ENCODE assay signal across 25 cellular contexts in genomic region chr3:52175416-52176187, GRCh38. TPM values are rescaled to one million over a fixed set of nuclear protein-coding genes. Genes with fewer than 3 reads are reported as not detected.
DNase-seq lines count a peak whose midpoint lies in the region; ATAC-seq, FAIRE-seq and TF ChIP-seq lines count a peak whose summit lies in the region.
"Had no signal": no experiment of that assay in that cellular context is flagged by ENCODE, and none has a peak within 500 bp of the region (broad histone marks: within the 10 kb centered on the region; RNA-seq: fewer than 3 reads in every experiment).

No MANE protein-coding gene starts in this region.

- H4K5ac ChIP-seq in H1 (ENCODE audit: insufficient read length, low read depth, low read length), result no peak overlapping the region

- H3K4me2 ChIP-seq in PC-3 (ENCODE audit: low read length), result no peak overlapping the region
- no peak overlapping the region for H3K4me2 ChIP-seq in H1 (ENCODE audit: insufficient read depth in 1 of 2, low read depth in 2 of 2, low read length in 2 of 2)
- H3K4me2 ChIP-seq: KMS-11 had no signal

- no peak for TF ChIP-seq RAD21 in H1 (IDR thresholded peaks at IDR 0.05 in 1 of 2, conservative IDR thresholded peaks at IDR 0.05 in 1 of 2; ENCODE audit: low read depth in 2 of 2, low read length in 2 of 2)

- H3K27ac ChIP-seq in PC-3 (ENCODE audit: low read length) (peak overlapping the region; percentile 25; the same call in 1 of the 2 replicates), H1 (ENCODE audit: low read depth, low read length) (no peak overlapping the region), sigmoid colon (no peak overlapping the region)
- H3K27ac ChIP-seq: KMS-11 had no signal

- no peaks in the 10 kb centered on the region for H3K27me3 ChIP-seq in PC-3 (ENCODE audit: low read length)
- no peaks in the 10 kb centered on the region; a peak in 2 of 7 replicates for H3K27me3 ChIP-seq in H1 (replicated peaks in 1 of 4; ENCODE audit: control insufficient read depth in 3 of 4, extremely low read depth in 1 of 4, insufficient read depth in 3 of 4, low read length in 3 of 4)
- H3K27me3 ChIP-seq in sigmoid colon, result no peaks in the 10 kb centered on the region

- peak overlapping the region; percentile 11 to 46 for H3K27ac Mint-ChIP-seq in activated naive CD4-positive, alpha-beta T cell treated with anti-CD3 and anti-CD28 coated beads, Interleukin-2, amount 50 U/mL, for 72 hours
- H3K27ac Mint-ChIP-seq: HFFc6 had no signal

- TF ChIP-seq CTCF in PC-3 (conservative IDR thresholded peaks at IDR 0.05; ENCODE audit: low read depth, low read length) (no peak), H1 (IDR thresholded peaks at IDR 0.05; ENCODE audit: control extremely low read depth in 1 of 3, insufficient read depth in 1 of 3, low read depth in 1 of 3, low read length in 3 of 3) (no peak), sigmoid colon (IDR thresholded peaks at IDR 0.05) (no peak)

- no peaks in the 10 kb centered on the region for H3K36me3 Mint-ChIP-seq in activated naive CD4-positive, alpha-beta T cell treated with anti-CD3 and anti-CD28 coated beads, Interleukin-2, amount 50 U/mL, for 72 hours
- H3K36me3 Mint-ChIP-seq: CD4-positive, CD25-positive, alpha-beta regulatory T cell had no signal

- no peak for DNase-seq in activated naive CD4-positive, alpha-beta T cell treated with anti-CD3 and anti-CD28 coated beads, Interleukin-2, amount 50 U/mL, for 72 hours (ENCODE audit: low spot score in 2 of 2)
- no peak for DNase-seq in activated naive CD4-positive, alpha-beta T cell treated with Interleukin-2 at 50 U/mL for 16 hours
- DNase-seq in PC-3 (no peak), H1 (ENCODE audit: low read depth in 1 of 2, low spot score in 2 of 2) (no peak), sigmoid colon (peak; percentile 50), erythroblast (lab: John Stamatoyannopoulos, UW) (no peak), DMS53 treated with DMSO at 0.1 percent for 48 hours (lab: John Stamatoyannopoulos, UW; ENCODE audit: unreplicated experiment) (no peak)
- DNase-seq: Caco-2; CD4-positive, CD25-positive, alpha-beta regulatory T cell; DMS 273 treated with DMSO at 0.1 percent for 48 hours; DND-41; H9; HFFc6; NCI-H1105; NCI-H146; NCI-H2029 treated with DMSO at 0.1 percent for 48 hours; NCI-H226; NCI-H510A treated with DMSO at 0.1 percent for 48 hours; NCI-H748 treated with DMSO at 0.1 percent for 48 hours; SIG-M5 had no signal

- H4K8ac ChIP-seq in H1 (ENCODE audit: extremely low read depth, insufficient read depth, low read length), result no peak overlapping the region

- no peaks in the 10 kb centered on the region for H3K36me3 ChIP-seq in PC-3 (ENCODE audit: low read depth, low read length)
- no peaks in the 10 kb centered on the region for H3K36me3 ChIP-seq in H1 (ENCODE audit: control insufficient read depth in 2 of 4, insufficient read depth in 4 of 4, low read length in 3 of 4)
- H3K36me3 ChIP-seq in sigmoid colon, result no peaks in the 10 kb centered on the region

- no peak overlapping the region for H3K56ac ChIP-seq in H1 (replicated peaks; ENCODE audit: insufficient read length, low read depth, low read length)

- ATAC-seq in activated naive CD4-positive, alpha-beta T cell treated with anti-CD3 and anti-CD28 coated beads, Interleukin-2, amount 50 U/mL, for 72 hours, result no peak
- no peak for ATAC-seq in PC-3
- ATAC-seq in HG03175 (IDR thresholded peaks at IDR 0.05; ENCODE audit: unreplicated experiment), result no peak
- ATAC-seq: GM12878 had no signal

- H2AK5ac ChIP-seq in H1 (ENCODE audit: low read depth, low read length), result no peak overlapping the region

- H3K4me1 ChIP-seq in PC-3 (ENCODE audit: insufficient read depth, low read length) (peaks cover 16% of the 10 kb centered on the region), H1 (replicated peaks in 1 of 4; ENCODE audit: control insufficient read depth in 3 of 4, insufficient read depth in 4 of 4, low read length in 3 of 4) (peaks cover 0 to 5% (median 0%) of the 10 kb centered on the region in 4 experiments; a peak in 1 of 7 replicates), sigmoid colon (no peaks in the 10 kb centered on the region)

- no peak for TF ChIP-seq POLR2A in H1 (IDR thresholded peaks at IDR 0.05; ENCODE audit: control extremely low read depth in 1 of 2, low read depth in 2 of 2, low read length in 2 of 2)
- TF ChIP-seq POLR2A in sigmoid colon (IDR thresholded peaks at IDR 0.05), result no peak
- no peak for TF ChIP-seq POLR2A in erythroblast (IDR thresholded peaks at IDR 0.05; ENCODE audit: low read length)

- H3K23me2 ChIP-seq in H1 (ENCODE audit: low read depth, low read length), result no peaks in the 10 kb centered on the region

- no peaks in the 10 kb centered on the region for H3K79me2 ChIP-seq in PC-3 (ENCODE audit: low read length)
- no peaks in the 10 kb centered on the region for H3K79me2 ChIP-seq in H1 (ENCODE audit: control insufficient read depth in 1 of 2, insufficient read depth in 2 of 2, low read length in 2 of 2)

- H3K79me1 ChIP-seq in H1 (ENCODE audit: low read depth, low read length), result no peaks in the 10 kb centered on the region

- no TSS peak for BruUV-seq in PC-3 (replicated peaks; lab: Mats Ljungman, UMichigan)

- 80% methylated on average over 14 of the region's 14 CpGs; no CpG with 5 or more reads in 1 of the 2 experiments for WGBS in H1 (ENCODE audit: extremely low coverage in 1 of 2, insufficient coverage in 1 of 2, insufficient read length in 1 of 2, insufficient replicate concordance in 2 of 2, low coverage in 1 of 2, low lambda C conversion rate in 2 of 2, missing lambda C conversion rate in 1 of 2), 2 experiments
- WGBS in sigmoid colon, 2 donors, result 92 to 93% methylated on average over 14 of the region's 14 CpGs

- no peaks in the 10 kb centered on the region for H4K20me1 ChIP-seq in PC-3 (ENCODE audit: low read length)
- H4K20me1 ChIP-seq in H1 (replicated peaks in 1 of 2; ENCODE audit: control insufficient read depth in 1 of 2, insufficient read depth in 2 of 2, low read length in 2 of 2), result no peaks in the 10 kb centered on the region

- H3K9me2 ChIP-seq in PC-3 (replicated peaks; ENCODE audit: low read length), result no peaks in the 10 kb centered on the region

- H3K9ac ChIP-seq in PC-3 (ENCODE audit: low read length), result no peak overlapping the region
- H3K9ac ChIP-seq in H1 (replicated peaks in 1 of 4; ENCODE audit: extremely low read depth in 1 of 4, low read depth in 3 of 4, low read length in 3 of 4), result no peak overlapping the region; a peak in 1 of 7 replicates
- H3K9ac ChIP-seq: KMS-11 had no signal

- intact Hi-C loops in PC-3 (cut with micrococcal nuclease) (no loop called here), sigmoid colon (cut with DNase I) (no loop called here)

- no peak for FAIRE-seq in H1 (lab: Jason Lieb, UNC)
- FAIRE-seq: GM12878 had no signal

- H4K91ac ChIP-seq in H1 (replicated peaks; ENCODE audit: insufficient read length, low read length), result no peak overlapping the region

- H3K23ac ChIP-seq in H1 (ENCODE audit: insufficient read length), result no peak overlapping the region

- H3F3A ChIP-seq in PC-3 (ENCODE audit: low read length, unreplicated experiment), result no peaks in the 10 kb centered on the region

- no peak overlapping the region for H2BK20ac ChIP-seq in H1 (ENCODE audit: low read length)

- H3K14ac ChIP-seq in H1 (ENCODE audit: insufficient read length), result no peak overlapping the region

- H2BK5ac ChIP-seq in H1 (ENCODE audit: low read depth, low read length), result peak overlapping the region; percentile 16; the same call in 1 of the 2 replicates

- no peak overlapping the region for H2BK120ac ChIP-seq in H1 (replicated peaks; ENCODE audit: low read depth, low read length)

- H3K9me3 Mint-ChIP-seq in activated naive CD4-positive, alpha-beta T cell treated with anti-CD3 and anti-CD28 coated beads, Interleukin-2, amount 50 U/mL, for 72 hours, result no peaks in the 10 kb centered on the region
- H3K9me3 Mint-ChIP-seq: CD4-positive, CD25-positive, alpha-beta regulatory T cell; H9; HFFc6 had no signal

- CTCF ChIA-PET in PC-3 (lab: Charles Lee), result no interaction called here
- CTCF ChIA-PET in H1 (lab: Charles Lee; ENCODE audit: partially characterized antibody), result interaction anchor here (0.8 to 2.9 kb wide), 6 partner anchors 10 to 164 kb away, joined by 3 to 10 read pairs (median 4); no protein-coding TSS in a partner anchor

- TF ChIP-seq EP300 in H1 (IDR thresholded peaks at IDR 0.05; ENCODE audit: borderline replicate concordance in 1 of 2, low read depth in 2 of 2, low read length in 2 of 2), result no peak
- no peak for TF ChIP-seq EP300 in sigmoid colon (IDR thresholded peaks at IDR 0.05)

- no peak overlapping the region; the same call in 1 of the 2 replicates for H2BK15ac ChIP-seq in H1 (ENCODE audit: low read length)

- H2BK12ac ChIP-seq in H1 (ENCODE audit: low read depth, low read length), result no peak overlapping the region; the same call in 1 of the 2 replicates

- no peak overlapping the region for H2AFZ ChIP-seq in PC-3 (ENCODE audit: low read length)
- no peak overlapping the region for H2AFZ ChIP-seq in H1 (ENCODE audit: low read length)

- POLR2A ChIA-PET in PC-3 (lab: Charles Lee; ENCODE audit: unreplicated experiment) (no interaction called here), H1 (lab: Charles Lee; ENCODE audit: partially characterized antibody) (interaction anchor here (0.6 to 1.6 kb wide), 5 partner anchors 10 to 180 kb away, joined by 3 to 4 read pairs (median 4); partner anchors contain the start of gene RPL29)

- no peak overlapping the region for H3K4me3 ChIP-seq in PC-3 (ENCODE audit: low read length)
- no peak overlapping the region for H3K4me3 ChIP-seq in H1 (ENCODE audit: extremely low read depth in 1 of 4, insufficient read depth in 2 of 4, low read depth in 3 of 4, low read length in 4 of 4)
- no peak overlapping the region for H3K4me3 ChIP-seq in sigmoid colon
- H3K4me3 ChIP-seq: GM12878 had no signal

- H3K4ac ChIP-seq in H1 (replicated peaks; ENCODE audit: insufficient read length, low read depth, low read length), result peak overlapping the region; percentile 8

- H3K18ac ChIP-seq in H1 (ENCODE audit: extremely low read depth, low read length), result no peak overlapping the region

- H3K9me3 ChIP-seq in PC-3 (ENCODE audit: low read length), result no peaks in the 10 kb centered on the region
- no peaks in the 10 kb centered on the region for H3K9me3 ChIP-seq in H1 (ENCODE audit: insufficient read depth in 2 of 2, low read depth in 1 of 2, low read length in 1 of 2)
- no peaks in the 10 kb centered on the region for H3K9me3 ChIP-seq in sigmoid colon
- H3K9me3 ChIP-seq: Caco-2 had no signal

RNA-seq across cellular contexts. Expression of gene POC1A, which starts 21.4 kb away (rescaled TPM):
- 10 to 100 TPM; 28.8 to 32.2 TPM for total RNA-seq in activated naive CD4-positive, alpha-beta T cell treated with anti-CD3 and anti-CD28 coated beads, Interleukin-2, amount 50 U/mL, for 72 hours
- total RNA-seq in PC-3 (2014; rRNA removed) (41.5 and 43.0 TPM in 2 replicates), sigmoid colon (1 to 10 TPM in 3 of 4 donors, under 1 TPM in 1; 0.66 to 1.7 (median 1.2) TPM)
- 35.7 and 39.2 TPM in 2 replicates for total RNA-seq in H1 (2021; fragmentation: NEBNext Ultra II Directional; extraction: Animal tissue kit (Norgen Biotek cat#: 25700))
- polyA plus RNA-seq in H1 (2011; rRNA removed) (35.7 and 44.9 TPM in 2 replicates), sigmoid colon (10 to 100 TPM in 1 of 3 donors, 1 to 10 TPM in 2; 3.6 to 15.8 (median 7.6) TPM)
- 44.8 TPM for polyA plus RNA-seq in H1 (2011; cell fraction: cytosol; rRNA removed)
- polyA plus RNA-seq in H1 (2011; cell fraction: nucleus; rRNA removed), result 74.4 TPM
- polyA plus RNA-seq in H1 (2012, experiment 1 of 2), result 31.0 to 42.0 TPM (median 39.4 TPM) in 4 replicates
- polyA plus RNA-seq in H1 (2012, experiment 2 of 2), result 47.6 TPM
- 18.4 TPM for polyA plus RNA-seq in H1 (2013, experiment 1 of 2)
- 19.2 TPM for polyA plus RNA-seq in H1 (2013, experiment 2 of 2)
- polyA minus RNA-seq in H1 (2011; rRNA and poly(A)+ RNA removed), result 67.4 and 73.9 TPM in 2 replicates
- 26.2 TPM for polyA minus RNA-seq in H1 (2011; cell fraction: cytosol; rRNA and poly(A)+ RNA removed)
- polyA minus RNA-seq in H1 (2011; cell fraction: nucleus; rRNA and poly(A)+ RNA removed), result 40.2 TPM

RNA-seq across cellular contexts. Expression of gene ALAS1, which starts 22.4 kb away (rescaled TPM):
- total RNA-seq in activated naive CD4-positive, alpha-beta T cell treated with anti-CD3 and anti-CD28 coated beads, Interleukin-2, amount 50 U/mL, for 72 hours, result 10 to 100 TPM; 56.1 to 72.0 TPM
- 63.5 and 69.5 TPM in 2 replicates for total RNA-seq in PC-3 (2014; rRNA removed)
- 45.2 and 45.9 TPM in 2 replicates for total RNA-seq in H1 (2021; fragmentation: NEBNext Ultra II Directional; extraction: Animal tissue kit (Norgen Biotek cat#: 25700))
- 84.4 and 87.7 TPM in 2 replicates for polyA plus RNA-seq in H1 (2011; rRNA removed)
- 64.0 TPM for polyA plus RNA-seq in H1 (2011; cell fraction: cytosol; rRNA removed)
- polyA plus RNA-seq in H1 (2011; cell fraction: nucleus; rRNA removed), result 66.4 TPM
- 57.7 to 63.5 TPM (median 60.7 TPM) in 4 replicates for polyA plus RNA-seq in H1 (2012, experiment 1 of 2)
- polyA plus RNA-seq in H1 (2012, experiment 2 of 2), result 49.0 TPM
- polyA plus RNA-seq in H1 (2013, experiment 1 of 2), result 34.1 TPM
- 31.3 TPM for polyA plus RNA-seq in H1 (2013, experiment 2 of 2)
- polyA minus RNA-seq in H1 (2011; rRNA and poly(A)+ RNA removed), result 57.3 and 64.7 TPM in 2 replicates
- 30.9 TPM for polyA minus RNA-seq in H1 (2011; cell fraction: cytosol; rRNA and poly(A)+ RNA removed)
- 24.2 TPM for polyA minus RNA-seq in H1 (2011; cell fraction: nucleus; rRNA and poly(A)+ RNA removed)
- 10 to 100 TPM; 23.2 to 27.3 (median 25.8) TPM for total RNA-seq in sigmoid colon
- polyA plus RNA-seq in sigmoid colon, result 100 to 1,000 TPM in 1 of 3 donors, 10 to 100 TPM in 2; 70.7 to 121 (median 81.7) TPM

RNA-seq across cellular contexts. Expression of gene TLR9, which starts 49.8 kb away (rescaled TPM):
- under 1 TPM; 0.18 to 0.86 TPM for total RNA-seq in activated naive CD4-positive, alpha-beta T cell treated with anti-CD3 and anti-CD28 coated beads, Interleukin-2, amount 50 U/mL, for 72 hours
- not detected in 2 replicates for total RNA-seq in PC-3 (2014; rRNA removed)
- total RNA-seq in H1 (2021; fragmentation: NEBNext Ultra II Directional; extraction: Animal tissue kit (Norgen Biotek cat#: 25700)), result not detected in 2 replicates
- 0.05 and 0.06 TPM in 2 replicates for polyA plus RNA-seq in H1 (2011; rRNA removed)
- polyA plus RNA-seq in H1 (2011; cell fraction: cytosol; rRNA removed), result not detected
- polyA plus RNA-seq in H1 (2011; cell fraction: nucleus; rRNA removed), result not detected
- polyA plus RNA-seq in H1 (2012, experiment 1 of 2), result 0.08 to 0.11 TPM in 2 of 4 replicates, not detected in the others
- not detected for polyA plus RNA-seq in H1 (2012, experiment 2 of 2)
- not detected for polyA plus RNA-seq in H1 (2013, experiment 1 of 2)
- polyA plus RNA-seq in H1 (2013, experiment 2 of 2), result not detected
- 0.06 TPM in 1 of 2 replicates, not detected in the other for polyA minus RNA-seq in H1 (2011; rRNA and poly(A)+ RNA removed)
- polyA minus RNA-seq in H1 (2011; cell fraction: cytosol; rRNA and poly(A)+ RNA removed), result not detected
- polyA minus RNA-seq in H1 (2011; cell fraction: nucleus; rRNA and poly(A)+ RNA removed), result not detected
- total RNA-seq in sigmoid colon, result under 1 TPM in 2 of 4 donors, not detected in 2; 0.54 to 0.55 TPM
- under 1 TPM in 1 of 3 donors, not detected in 2; 0.98 TPM for polyA plus RNA-seq in sigmoid colon
- total RNA-seq: A172, Caco-2, H9, HFFc6, HT1080 had no signal

Comparison
In these comparisons a context has a peak if more than half of its experiments do, and no peak if none do; other contexts are left out.
1. RNA of gene POC1A, which starts 21.4 kb away (total RNA-seq): 41.5 to 43.0 TPM in PC-3, 35.7 to 39.2 TPM in H1 and 28.8 to 32.2 TPM in activated naive CD4-positive, alpha-beta T cell treated with anti-CD3 and anti-CD28 coated beads, Interleukin-2, amount 50 U/mL, for 72 hours; 0.66 to 1.7 TPM in sigmoid colon; every median in the first group is over 10 times any median in the second.